In genomic region chr4:112978691-112979472, GRCh38 we compare ENCODE assay signal across 2 cellular contexts.
TF ChIP-seq lines count a peak whose summit lies in the region.

No MANE protein-coding gene starts in this region.

TF ChIP-seq in IMR-90, 13 proteins besides CTCF, POLR2A, EP300 and RAD21:
- TF ChIP-seq USF2 (IDR thresholded peaks at IDR 0.05; ENCODE audit: low read depth, low read length) (no peak), BHLHE40 (IDR thresholded peaks at IDR 0.05; ENCODE audit: low read depth, low read length) (no peak), MXI1 (IDR thresholded peaks at IDR 0.05; ENCODE audit: borderline replicate concordance, low read depth, low read length) (no peak), ELK1 (IDR thresholded peaks at IDR 0.05; ENCODE audit: borderline replicate concordance, low read depth, low read length) (no peak), MAFK (IDR thresholded peaks at IDR 0.05; ENCODE audit: low read depth, low read length) (no peak)

TF ChIP-seq in H1, 55 proteins besides CTCF, POLR2A, EP300 and RAD21:
- no peak for TF ChIP-seq POLR2AphosphoS5 (IDR thresholded peaks at IDR 0.05; ENCODE audit: low read depth, low read length)
- no peak for TF ChIP-seq GABPA (IDR thresholded peaks at IDR 0.05; ENCODE audit: borderline replicate concordance, insufficient read depth, low read length)
- no peak for TF ChIP-seq RFX5 (IDR thresholded peaks at IDR 0.05; ENCODE audit: borderline replicate concordance, low read depth, low read length)
- 0 out of 2 replicates have a peak, but pooled peaks have one; percentile 5 for TF ChIP-seq TAF1 (IDR thresholded peaks at IDR 0.05; ENCODE audit: low read depth, low read length)
